1 cellular context compared by ENCODE assay signal in the genomic region with DNA sequence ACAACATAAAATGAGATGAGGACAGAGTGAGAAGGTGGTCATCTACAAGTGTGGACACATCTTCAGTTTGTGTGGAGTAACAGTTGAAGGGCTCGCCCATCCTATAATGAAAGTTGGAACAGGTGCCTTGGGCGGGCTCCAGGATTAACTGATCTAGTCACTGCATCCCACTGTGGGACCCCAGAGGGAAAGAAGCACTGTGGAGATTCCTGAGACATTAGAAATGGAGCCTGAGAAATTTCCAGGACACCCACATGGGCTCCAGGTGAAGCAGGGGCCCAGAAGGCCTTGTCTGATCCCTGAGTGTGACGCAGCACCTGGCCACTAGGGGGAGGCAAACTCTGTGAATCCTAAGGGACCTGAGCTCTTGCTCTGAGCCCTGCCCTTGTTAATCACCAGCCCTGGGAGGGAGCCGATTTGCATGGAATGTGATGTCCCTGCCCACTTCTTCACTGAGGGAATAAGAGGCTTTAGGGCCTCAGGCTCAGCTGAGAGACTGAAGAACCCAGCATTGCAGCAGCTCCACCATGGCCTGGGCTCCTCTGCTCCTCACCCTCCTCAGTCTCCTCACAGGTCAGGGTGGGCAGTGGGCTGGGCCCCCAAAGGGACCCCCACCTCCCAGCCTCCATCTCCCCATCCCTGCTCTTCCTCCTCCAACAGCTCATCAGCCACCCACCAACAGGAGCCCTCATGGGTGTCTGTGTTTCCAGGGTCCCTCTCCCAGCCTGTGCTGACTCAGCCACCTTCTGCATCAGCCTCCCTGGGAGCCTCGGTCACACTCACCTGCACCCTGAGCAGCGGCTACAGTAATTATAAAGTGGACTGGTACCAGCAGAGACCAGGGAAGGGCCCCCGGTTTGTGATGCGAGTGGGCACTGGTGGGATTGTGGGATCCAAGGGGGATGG.
TF ChIP-seq lines count a peak whose summit lies in the region.

No MANE protein-coding gene starts in this region.

TF ChIP-seq in A549, 52 proteins besides CTCF, POLR2A, EP300 and RAD21 (continued from another document):
- no peak for TF ChIP-seq FOXS1 (CRISPR knock-in tag; IDR thresholded peaks at IDR 0.05)
